1 cellular context compared by ENCODE assay signal in genomic region chr7:42076870-42077269, GRCh38.
TF ChIP-seq lines count a peak whose summit lies in the region.

No MANE protein-coding gene starts in this region.

TF ChIP-seq in WTC11, 78 proteins besides CTCF, POLR2A, EP300 and RAD21 (continued from another document):
- no peak for TF ChIP-seq ZBTB43 (CRISPR knock-in tag; IDR thresholded peaks at IDR 0.05)
- TF ChIP-seq, protein P1, sequence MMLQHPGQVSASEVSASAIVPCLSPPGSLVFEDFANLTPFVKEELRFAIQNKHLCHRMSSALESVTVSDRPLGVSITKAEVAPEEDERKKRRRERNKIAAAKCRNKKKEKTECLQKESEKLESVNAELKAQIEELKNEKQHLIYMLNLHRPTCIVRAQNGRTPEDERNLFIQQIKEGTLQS (CRISPR knock-in tag; conservative IDR thresholded peaks at IDR 0.05), result no peak
- no peak for TF ChIP-seq ZNF263 (CRISPR knock-in tag; IDR thresholded peaks at IDR 0.05; ENCODE audit: low read depth)
- no peak for TF ChIP-seq SP1 (CRISPR knock-in tag; conservative IDR thresholded peaks at IDR 0.05)
- TF ChIP-seq, protein P2, sequence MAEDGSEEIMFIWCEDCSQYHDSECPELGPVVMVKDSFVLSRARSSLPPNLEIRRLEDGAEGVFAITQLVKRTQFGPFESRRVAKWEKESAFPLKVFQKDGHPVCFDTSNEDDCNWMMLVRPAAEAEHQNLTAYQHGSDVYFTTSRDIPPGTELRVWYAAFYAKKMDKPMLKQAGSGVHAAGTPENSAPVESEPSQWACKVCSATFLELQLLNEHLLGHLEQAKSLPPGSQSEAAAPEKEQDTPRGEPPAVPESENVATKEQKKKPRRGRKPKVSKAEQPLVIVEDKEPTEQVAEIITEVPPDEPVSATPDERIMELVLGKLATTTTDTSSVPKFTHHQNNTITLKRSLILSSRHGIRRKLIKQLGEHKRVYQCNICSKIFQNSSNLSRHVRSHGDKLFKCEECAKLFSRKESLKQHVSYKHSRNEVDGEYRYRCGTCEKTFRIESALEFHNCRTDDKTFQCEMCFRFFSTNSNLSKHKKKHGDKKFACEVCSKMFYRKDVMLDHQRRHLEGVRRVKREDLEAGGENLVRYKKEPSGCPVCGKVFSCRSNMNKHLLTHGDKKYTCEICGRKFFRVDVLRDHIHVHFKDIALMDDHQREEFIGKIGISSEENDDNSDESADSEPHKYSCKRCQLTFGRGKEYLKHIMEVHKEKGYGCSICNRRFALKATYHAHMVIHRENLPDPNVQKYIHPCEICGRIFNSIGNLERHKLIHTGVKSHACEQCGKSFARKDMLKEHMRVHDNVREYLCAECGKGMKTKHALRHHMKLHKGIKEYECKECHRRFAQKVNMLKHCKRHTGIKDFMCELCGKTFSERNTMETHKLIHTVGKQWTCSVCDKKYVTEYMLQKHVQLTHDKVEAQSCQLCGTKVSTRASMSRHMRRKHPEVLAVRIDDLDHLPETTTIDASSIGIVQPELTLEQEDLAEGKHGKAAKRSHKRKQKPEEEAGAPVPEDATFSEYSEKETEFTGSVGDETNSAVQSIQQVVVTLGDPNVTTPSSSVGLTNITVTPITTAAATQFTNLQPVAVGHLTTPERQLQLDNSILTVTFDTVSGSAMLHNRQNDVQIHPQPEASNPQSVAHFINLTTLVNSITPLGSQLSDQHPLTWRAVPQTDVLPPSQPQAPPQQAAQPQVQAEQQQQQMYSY (CRISPR knock-in tag; IDR thresholded peaks at IDR 0.05), result no peak
- TF ChIP-seq, protein P3, sequence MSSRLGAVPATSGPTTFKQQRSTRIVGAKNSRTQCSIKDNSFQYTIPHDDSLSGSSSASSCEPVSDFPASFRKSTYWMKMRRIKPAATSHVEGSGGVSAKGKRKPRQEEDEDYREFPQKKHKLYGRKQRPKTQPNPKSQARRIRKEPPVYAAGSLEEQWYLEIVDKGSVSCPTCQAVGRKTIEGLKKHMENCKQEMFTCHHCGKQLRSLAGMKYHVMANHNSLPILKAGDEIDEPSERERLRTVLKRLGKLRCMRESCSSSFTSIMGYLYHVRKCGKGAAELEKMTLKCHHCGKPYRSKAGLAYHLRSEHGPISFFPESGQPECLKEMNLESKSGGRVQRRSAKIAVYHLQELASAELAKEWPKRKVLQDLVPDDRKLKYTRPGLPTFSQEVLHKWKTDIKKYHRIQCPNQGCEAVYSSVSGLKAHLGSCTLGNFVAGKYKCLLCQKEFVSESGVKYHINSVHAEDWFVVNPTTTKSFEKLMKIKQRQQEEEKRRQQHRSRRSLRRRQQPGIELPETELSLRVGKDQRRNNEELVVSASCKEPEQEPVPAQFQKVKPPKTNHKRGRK (CRISPR knock-in tag; IDR thresholded peaks at IDR 0.05; ENCODE audit: borderline replicate concordance), result no peak
- TF ChIP-seq ATF1 (CRISPR knock-in tag; IDR thresholded peaks at IDR 0.05), result no peak
- TF ChIP-seq FOXJ3 (CRISPR knock-in tag; IDR thresholded peaks at IDR 0.05; ENCODE audit: borderline replicate concordance), result no peak
- TF ChIP-seq ZSCAN18 (CRISPR knock-in tag; IDR thresholded peaks at IDR 0.05), result no peak
